In genomic region chr17:81905424-81905875, GRCh38 we compare ENCODE assay signal across 24 cellular contexts. TPM values are rescaled to one million over a fixed set of nuclear protein-coding genes. Genes with fewer than 3 reads are reported as not detected.
A peak's percentile ranks its signal among the peaks of the same experiment; 100 is the strongest.
DNase-seq lines count a peak whose midpoint lies in the region; FAIRE-seq and TF ChIP-seq lines count a peak whose summit lies in the region.
"Had no signal": no experiment of that assay in that cellular context is flagged by ENCODE, and none has a peak within 500 bp of the region (broad histone marks: within the 10 kb centered on the region; RNA-seq: fewer than 3 reads in every experiment).

No MANE protein-coding gene starts in this region.

- TF ChIP-seq CTCF in HEK293 (tag by site-specific recombination; IDR thresholded peaks at IDR 0.05): no peak
- no peak for TF ChIP-seq CTCF in kidney (IDR thresholded peaks at IDR 0.05; ENCODE audit: borderline replicate concordance, extremely low read depth, insufficient read depth)
- no peak for TF ChIP-seq CTCF in osteoblast (IDR thresholded peaks at IDR 0.05; ENCODE audit: extremely low read depth, low read depth, low read length)

- H3K4me3 ChIP-seq in BLaER1 (no peak overlapping the region), HEK293 (ENCODE audit: low read depth, low read length) (no peak overlapping the region), kidney (ENCODE audit: low read length in 2 of 2) (no peak overlapping the region), osteoblast (ENCODE audit: insufficient read depth, low read length) (no peak overlapping the region)
- no peak overlapping the region for H3K4me3 ChIP-seq in CD4-positive, alpha-beta memory T cell (ENCODE audit: low read length in 2 of 2)
- H3K4me3 ChIP-seq: A549, GM23338, HAP-1 had no signal

- peaks cover 81% of the 10 kb centered on the region for H4K20me1 ChIP-seq in BLaER1
- peaks cover 10% of the 10 kb centered on the region for H4K20me1 ChIP-seq in osteoblast (ENCODE audit: insufficient read depth, low read length)

- peaks cover 11% of the 10 kb centered on the region for H3K4me1 Mint-ChIP-seq in activated T-cell treated with anti-CD3 and anti-CD28 coated beads, Interleukin-2, amount 50 U/mL, for 24 hours (ENCODE audit: low read depth)
- H3K4me1 Mint-ChIP-seq in CD4-positive, alpha-beta memory T cell: peaks cover 2 to 22% (median 7%) of the 10 kb centered on the region in 4 donors

- H3K4me3 Mint-ChIP-seq in activated T-cell treated with anti-CD3 and anti-CD28 coated beads, Interleukin-2, amount 50 U/mL, for 24 hours: no peak overlapping the region
- no peak overlapping the region for H3K4me3 Mint-ChIP-seq in CD4-positive, alpha-beta memory T cell
- H3K4me3 Mint-ChIP-seq: CD4-positive, CD25-positive, alpha-beta regulatory T cell; CD8-positive, alpha-beta memory T cell; GM23338 had no signal

- intact Hi-C loops in kidney (cut with DNase I): no loop called here
- intact Hi-C loops in CD4-positive, alpha-beta memory T cell (cut with micrococcal nuclease): no loop called here

- CTCF ChIA-PET in HEK293 (lab: Yijun Ruan, JAX): interaction anchor here (1.1 to 1.6 kb wide), 2 partner anchors 12 to 115 kb away, joined by 4 read pairs; no protein-coding TSS in a partner anchor
- CTCF ChIA-PET in CD4-positive, alpha-beta memory T cell (lab: Charles Lee; ENCODE audit: partially characterized antibody): no interaction called here

- FAIRE-seq in kidney (lab: Jason Lieb, UNC): no peak
- FAIRE-seq: A549, GM12891, GM18507 had no signal

- no peak overlapping the region for H3K9ac ChIP-seq in BLaER1
- H3K9ac ChIP-seq in kidney (ENCODE audit: low read length in 2 of 2): no peak overlapping the region

- peak overlapping the region; percentile 76 for H3K4me2 ChIP-seq in BLaER1
- H3K4me2 ChIP-seq in osteoblast (ENCODE audit: insufficient read depth, low read length): no peak overlapping the region
- H3K4me2 ChIP-seq: A549, GM23338 had no signal

- H3K4me1 ChIP-seq in BLaER1 (peaks cover 64% of the 10 kb centered on the region), HEK293 (ENCODE audit: control insufficient read depth, insufficient read depth, low read length) (peaks cover 2% of the 10 kb centered on the region; the same call in 1 of the 2 replicates), kidney (ENCODE audit: control insufficient read depth in 1 of 2, insufficient read depth in 1 of 2, low read depth in 1 of 2, low read length in 2 of 2) (peaks cover 0 to 10% of the 10 kb centered on the region in 2 donors), osteoblast (ENCODE audit: insufficient read depth, low read length) (peaks cover 4% of the 10 kb centered on the region)
- H3K4me1 ChIP-seq in CD4-positive, alpha-beta memory T cell (ENCODE audit: insufficient read depth, low read length): peaks cover 13% of the 10 kb centered on the region
- H3K4me1 ChIP-seq: HAP-1 had no signal

- H3K27me3 ChIP-seq in BLaER1: peaks cover 40% of the 10 kb centered on the region
- no peaks in the 10 kb centered on the region for H3K27me3 ChIP-seq in osteoblast (ENCODE audit: insufficient read depth, low read length)
- H3K27me3 ChIP-seq in CD4-positive, alpha-beta memory T cell (ENCODE audit: insufficient read depth, low read length): peaks cover 4% of the 10 kb centered on the region
- H3K27me3 ChIP-seq: BE2C had no signal

- peaks cover 10% of the 10 kb centered on the region for H3K79me2 ChIP-seq in osteoblast (ENCODE audit: insufficient read depth, low read length)

- H3K9me3 ChIP-seq in BLaER1 (no peaks in the 10 kb centered on the region), HEK293 (ENCODE audit: control insufficient read depth, insufficient read depth, low read depth, low read length) (no peaks in the 10 kb centered on the region), kidney (ENCODE audit: control insufficient read depth in 1 of 2, low read length in 2 of 2) (no peaks in the 10 kb centered on the region), osteoblast (ENCODE audit: low read depth, low read length) (no peaks in the 10 kb centered on the region)
- H3K9me3 ChIP-seq in CD4-positive, alpha-beta memory T cell (ENCODE audit: control insufficient read depth in 1 of 2, low read length in 2 of 2): no peaks in the 10 kb centered on the region
- H3K9me3 ChIP-seq: A549, BE2C, HAP-1 had no signal

- H3K27ac ChIP-seq in BLaER1 (no peak overlapping the region), HEK293 (ENCODE audit: extremely low read depth, low read depth, low read length) (no peak overlapping the region), kidney (ENCODE audit: low read depth in 2 of 2, low read length in 2 of 2) (no peak overlapping the region), osteoblast (ENCODE audit: low read depth, low read length) (no peak overlapping the region)
- H3K27ac ChIP-seq in CD4-positive, alpha-beta memory T cell (ENCODE audit: low read depth, low read length): no peak overlapping the region
- H3K27ac ChIP-seq: A549, C4-2B had no signal

- H3K36me3 ChIP-seq in BLaER1 (peaks cover 80% of the 10 kb centered on the region), HEK293 (ENCODE audit: control insufficient read depth in 2 of 2, insufficient read depth in 1 of 2, low read length in 2 of 2) (peaks cover 0 to 64% of the 10 kb centered on the region in 2 experiments; a peak in 1 of 3 replicates), kidney (ENCODE audit: control insufficient read depth in 1 of 2, insufficient read depth in 2 of 2, low read length in 2 of 2) (peaks cover 3 to 9% of the 10 kb centered on the region in 2 donors), osteoblast (ENCODE audit: insufficient read depth, low read length) (peaks cover 3% of the 10 kb centered on the region)
- H3K36me3 ChIP-seq in CD4-positive, alpha-beta memory T cell (ENCODE audit: insufficient read depth, low read length): peaks cover 17% of the 10 kb centered on the region
- H3K36me3 ChIP-seq: BE2C had no signal

- peaks cover 12% of the 10 kb centered on the region for H3K27me3 Mint-ChIP-seq in activated T-cell treated with anti-CD3 and anti-CD28 coated beads, Interleukin-2, amount 50 U/mL, for 24 hours
- peaks cover 6% of the 10 kb centered on the region in 2 donors for H3K27me3 Mint-ChIP-seq in CD4-positive, alpha-beta memory T cell

- H3K36me3 Mint-ChIP-seq in activated T-cell treated with anti-CD3 and anti-CD28 coated beads, Interleukin-2, amount 50 U/mL, for 24 hours (ENCODE audit: low read depth): peaks cover 54% of the 10 kb centered on the region
- peaks cover 7% of the 10 kb centered on the region in 2 donors for H3K36me3 Mint-ChIP-seq in CD4-positive, alpha-beta memory T cell

- peak; percentile 64 for DNase-seq in kidney
- DNase-seq in osteoblast (ENCODE audit: insufficient read length, low spot score, missing footprints): peak; percentile 69
- no peak for DNase-seq in KG1 (lab: John Stamatoyannopoulos, UW)
- DNase-seq in activated T-cell treated with anti-CD3 and anti-CD28 coated beads, Interleukin-2, amount 50 U/mL, for 24 hours: no peak
- no peak for DNase-seq in CD4-positive, alpha-beta memory T cell
- DNase-seq: 8988T; ACHN; AML-193; BE2C; Calu3; CD4-positive, CD25-positive, alpha-beta regulatory T cell; CD8-positive, alpha-beta memory T cell; COR-L47; DMS53; DMS79 treated with DMSO at 0.1 percent for 48 hours; GF-D8 had no signal

- no peak overlapping the region for H2AFZ ChIP-seq in osteoblast (ENCODE audit: low read length)
- H2AFZ ChIP-seq: GM23338 had no signal

- no peak overlapping the region for H3K27ac Mint-ChIP-seq in activated T-cell treated with anti-CD3 and anti-CD28 coated beads, Interleukin-2, amount 50 U/mL, for 24 hours
- no peak overlapping the region for H3K27ac Mint-ChIP-seq in CD4-positive, alpha-beta memory T cell
- H3K27ac Mint-ChIP-seq: CD4-positive, CD25-positive, alpha-beta regulatory T cell; CD8-positive, alpha-beta memory T cell; GM23338 had no signal

- H3K9me3 Mint-ChIP-seq in activated T-cell treated with anti-CD3 and anti-CD28 coated beads, Interleukin-2, amount 50 U/mL, for 24 hours: no peaks in the 10 kb centered on the region
- no peaks in the 10 kb centered on the region for H3K9me3 Mint-ChIP-seq in CD4-positive, alpha-beta memory T cell
- H3K9me3 Mint-ChIP-seq: CD4-positive, CD25-positive, alpha-beta regulatory T cell; CD8-positive, alpha-beta memory T cell; GM23338 had no signal

- POLR2A ChIA-PET in HEK293 (lab: Yijun Ruan, JAX): interaction anchor here (0.8 kb wide), 1 partner anchor 14 kb away, joined by 3 read pairs; the partner anchor contains the start of genes ALYREF and ANAPC11
- POLR2A ChIA-PET in CD4-positive, alpha-beta memory T cell (lab: Charles Lee; ENCODE audit: partially characterized antibody): no interaction called here

TF ChIP-seq in HEK293, 187 proteins besides CTCF, POLR2A, EP300 and RAD21 (continues in another document):
- no peak for TF ChIP-seq ZBTB17 (tag by site-specific recombination; IDR thresholded peaks at IDR 0.05)

RNA-seq across cellular contexts. Expression of gene NPB, which starts 3.4 kb away (rescaled TPM):
- total RNA-seq in kidney: 0.66 TPM
- 1.4 TPM for polyA plus RNA-seq in kidney (ENCODE audit: insufficient read depth, low read depth, low replicate concordance)
- total RNA-seq in osteoblast: under 0.01 TPM in 1 of 2 replicates, not detected in the other
- under 1 TPM; 0.61 to 0.79 TPM for total RNA-seq in CD4-positive, alpha-beta memory T cell
- not detected for polyA plus RNA-seq in CD4-positive, alpha-beta memory T cell
- total RNA-seq: CD4-positive, CD25-positive, alpha-beta regulatory T cell had no signal
- polyA plus RNA-seq: CD8-positive, alpha-beta memory T cell had no signal

RNA-seq across cellular contexts. Expression of gene PCYT2, which starts 5.7 kb away (rescaled TPM):
- 28.4 TPM for total RNA-seq in kidney
- polyA plus RNA-seq in kidney (ENCODE audit: insufficient read depth, low read depth, low replicate concordance): 104 TPM
- total RNA-seq in osteoblast: 61.6 and 67.0 TPM in 2 replicates
- 10 to 100 TPM; 43.5 to 48.3 TPM for total RNA-seq in CD4-positive, alpha-beta memory T cell
- 10 to 100 TPM; 27.8 to 30.3 TPM for polyA plus RNA-seq in CD4-positive, alpha-beta memory T cell

RNA-seq across cellular contexts. Expression of gene SIRT7, which starts 12.5 kb away (rescaled TPM):
- total RNA-seq in kidney: 25.2 TPM
- polyA plus RNA-seq in kidney (ENCODE audit: insufficient read depth, low read depth, low replicate concordance): 17.4 TPM
- 15.0 and 22.1 TPM in 2 replicates for total RNA-seq in osteoblast
- 10 to 100 TPM; 87.8 to 91.9 TPM for total RNA-seq in CD4-positive, alpha-beta memory T cell
- polyA plus RNA-seq in CD4-positive, alpha-beta memory T cell: 10 to 100 TPM; 31.5 to 45.0 TPM

RNA-seq across cellular contexts. Expression of gene ANAPC11, which starts 13.9 kb away (rescaled TPM):
- total RNA-seq in kidney (88.6 TPM), osteoblast (105 and 123 TPM in 2 replicates)
- 220 TPM for polyA plus RNA-seq in kidney (ENCODE audit: insufficient read depth, low read depth, low replicate concordance)
- total RNA-seq in CD4-positive, alpha-beta memory T cell: 10 to 100 TPM; 53.8 to 57.0 TPM
- 100 to 1,000 TPM; 262 to 267 TPM for polyA plus RNA-seq in CD4-positive, alpha-beta memory T cell

RNA-seq across cellular contexts. Expression of gene ALYREF, which starts 14.1 kb away (rescaled TPM):
- total RNA-seq in kidney (59.3 TPM), osteoblast (58.0 and 60.1 TPM in 2 replicates)
- 45.3 TPM for polyA plus RNA-seq in kidney (ENCODE audit: insufficient read depth, low read depth, low replicate concordance)
- 10 to 100 TPM; 47.2 to 47.7 TPM for total RNA-seq in CD4-positive, alpha-beta memory T cell
- polyA plus RNA-seq in CD4-positive, alpha-beta memory T cell: 10 to 100 TPM; 23.3 to 50.8 TPM

Comparison
In these comparisons a context has a peak if more than half of its experiments do, and no peak if none do; other contexts are left out.
1. DNase-seq: peak in kidney (single experiment) and osteoblast (single experiment); none in KG1 (single experiment), activated T-cell treated with anti-CD3 and anti-CD28 coated beads, Interleukin-2, amount 50 U/mL, for 24 hours (single experiment) and CD4-positive, alpha-beta memory T cell (0 of 5).